In genomic region chr21:45020629-45021427, GRCh38 we compare ENCODE assay signal across 23 cellular contexts. TPM values are rescaled to one million over a fixed set of nuclear protein-coding genes. Genes with fewer than 3 reads are reported as not detected.
DNase-seq lines count a peak whose midpoint lies in the region; ATAC-seq and TF ChIP-seq lines count a peak whose summit lies in the region.
"Had no signal": no experiment of that assay in that cellular context is flagged by ENCODE, and none has a peak within 500 bp of the region (broad histone marks: within the 10 kb centered on the region; RNA-seq: fewer than 3 reads in every experiment).

No MANE protein-coding gene starts in this region.

- TF ChIP-seq CTCF in choroid plexus epithelial cell (conservative IDR thresholded peaks at IDR 0.05; ENCODE audit: low read depth, low read length) (no peak), mesothelial cell of epicardium (IDR thresholded peaks at IDR 0.05; ENCODE audit: unreplicated experiment) (no peak), spleen (IDR thresholded peaks at IDR 0.05 in 8 of 11, conservative IDR thresholded peaks at IDR 0.05 in 3 of 11) (no peak)

- H3K4me3 Mint-ChIP-seq in mesothelial cell of epicardium = peak overlapping the region; percentile 30
- H3K4me3 Mint-ChIP-seq: stimulated activated naive CD8-positive, alpha-beta T cell treated with anti-CD3 and anti-CD28 coated beads, Interleukin-15, amount 100 ng/mL, for 72 hours had no signal

- peak; percentile 13 for DNase-seq in activated CD4-positive, CD25-positive, alpha-beta regulatory T cell treated with anti-CD3 and anti-CD28 coated beads, Interleukin-2, amount 50 U/mL, for 72 hours
- DNase-seq in choroid plexus epithelial cell (ENCODE audit: low read depth) = peak; percentile 41
- no peak for DNase-seq in mesothelial cell of epicardium (ENCODE audit: low spot score in 2 of 2, unreplicated experiment in 2 of 2)
- peak; percentile 58 for DNase-seq in spleen
- DNase-seq in dedifferentiated amniotic fluid mesenchymal stem cell (ENCODE audit: extremely low spot score) = no peak
- DNase-seq: 8988T; activated CD4-positive, alpha-beta T cell treated with anti-CD3 and anti-CD28 coated beads, Interleukin-2, amount 50 U/mL, for 4 hours; activated naive CD4-positive, alpha-beta T cell treated with Interleukin-2 at 50 U/mL for 16 hours; activated T-cell treated with anti-CD3 and anti-CD28 coated beads for 4 hours; cerebellar nuclear complex; GOT3; kidney; midbrain; NCI-H1436; SHP77 treated with DMSO at 0.1 percent for 48 hours; stimulated activated CD4-positive, alpha-beta T cell treated with anti-CD3 and anti-CD28 coated beads, Interleukin-2, amount 100 ng/mL, for 48 hours; stimulated activated naive CD8-positive, alpha-beta T cell treated with anti-CD3 and anti-CD28 coated beads, Interleukin-15, amount 100 ng/mL, for 72 hours; T-helper 1 cell had no signal

- no peak for ATAC-seq in activated CD4-positive, CD25-positive, alpha-beta regulatory T cell treated with anti-CD3 and anti-CD28 coated beads, Interleukin-2, amount 50 U/mL, for 24 hours
- ATAC-seq in HG02763 (IDR thresholded peaks at IDR 0.05; ENCODE audit: unreplicated experiment) (no peak), GM18519 (IDR thresholded peaks at IDR 0.05; ENCODE audit: low FRiP score, unreplicated experiment) (no peak)
- ATAC-seq: stimulated activated naive CD8-positive, alpha-beta T cell treated with anti-CD3 and anti-CD28 coated beads, Interleukin-15, amount 100 ng/mL, for 72 hours had no signal

- intact Hi-C loops in spleen (cut with DNase I; ENCODE audit: low total_unique reads) = no loop called here

- H3K4me1 Mint-ChIP-seq in mesothelial cell of epicardium = peaks cover 19% of the 10 kb centered on the region

- no peak overlapping the region for H3K27ac Mint-ChIP-seq in mesothelial cell of epicardium
- H3K27ac Mint-ChIP-seq: stimulated activated naive CD8-positive, alpha-beta T cell treated with anti-CD3 and anti-CD28 coated beads, Interleukin-15, amount 100 ng/mL, for 72 hours had no signal

- H3K4me3 ChIP-seq in choroid plexus epithelial cell (ENCODE audit: low read depth, low read length) (no peak overlapping the region), spleen (no peak overlapping the region)
- H3K4me3 ChIP-seq: uterus had no signal

- H3K9me3 Mint-ChIP-seq in mesothelial cell of epicardium = peaks cover 17% of the 10 kb centered on the region

- peaks cover 7 to 51% (median 35%) of the 10 kb centered on the region in 6 donors for H3K4me1 ChIP-seq in spleen

- peak overlapping the region in 7 of 8 donors; percentile 19 to 81 (median 70) for H3K27ac ChIP-seq in spleen
- H3K27ac ChIP-seq: C4-2B, uterus had no signal

- H3K27me3 Mint-ChIP-seq in mesothelial cell of epicardium (ENCODE audit: low read depth) = peaks cover 5% of the 10 kb centered on the region

- no peaks in the 10 kb centered on the region for H3K36me3 ChIP-seq in spleen
- H3K36me3 ChIP-seq: uterus had no signal

- WGBS in spleen, 5 donors = 57 to 69% (median 68%) methylated on average over 28 of the region's 28 CpGs

- H3K36me3 Mint-ChIP-seq in mesothelial cell of epicardium = peaks cover 11% of the 10 kb centered on the region

- TF ChIP-seq POLR2A in spleen (IDR thresholded peaks at IDR 0.05) = no peak

- H3K27me3 ChIP-seq in spleen (replicated peaks in 1 of 7) = peaks cover 0 to 47% (median 20%) of the 10 kb centered on the region in 7 donors
- H3K27me3 ChIP-seq: uterus had no signal

- H3K9me3 ChIP-seq in spleen = peaks cover 0 to 21% (median 8%) of the 10 kb centered on the region in 8 donors
- H3K9me3 ChIP-seq: uterus had no signal

RNA-seq across cellular contexts. Expression of gene ADARB1, which starts 53.6 kb away (rescaled TPM):
- total RNA-seq in mesothelial cell of epicardium (22.7 to 27.9 TPM (median 26.5 TPM) in 3 replicates), spleen (10 to 100 TPM; 26.0 to 50.8 (median 34.7) TPM)
- 10 to 100 TPM in 2 of 3 donors, 1 to 10 TPM in 1; 9.1 to 16.9 (median 13.9) TPM for polyA plus RNA-seq in spleen

Comparison
In these comparisons a context has a peak if more than half of its experiments do, and no peak if none do; other contexts are left out.
1. DNase-seq: peak in activated CD4-positive, CD25-positive, alpha-beta regulatory T cell treated with anti-CD3 and anti-CD28 coated beads, Interleukin-2, amount 50 U/mL, for 72 hours (single experiment), choroid plexus epithelial cell (single experiment) and spleen (single experiment); none in mesothelial cell of epicardium (0 of 2) and dedifferentiated amniotic fluid mesenchymal stem cell (single experiment).